Comparison of ENCODE assay signal across 8 cellular contexts in the genomic region with DNA sequence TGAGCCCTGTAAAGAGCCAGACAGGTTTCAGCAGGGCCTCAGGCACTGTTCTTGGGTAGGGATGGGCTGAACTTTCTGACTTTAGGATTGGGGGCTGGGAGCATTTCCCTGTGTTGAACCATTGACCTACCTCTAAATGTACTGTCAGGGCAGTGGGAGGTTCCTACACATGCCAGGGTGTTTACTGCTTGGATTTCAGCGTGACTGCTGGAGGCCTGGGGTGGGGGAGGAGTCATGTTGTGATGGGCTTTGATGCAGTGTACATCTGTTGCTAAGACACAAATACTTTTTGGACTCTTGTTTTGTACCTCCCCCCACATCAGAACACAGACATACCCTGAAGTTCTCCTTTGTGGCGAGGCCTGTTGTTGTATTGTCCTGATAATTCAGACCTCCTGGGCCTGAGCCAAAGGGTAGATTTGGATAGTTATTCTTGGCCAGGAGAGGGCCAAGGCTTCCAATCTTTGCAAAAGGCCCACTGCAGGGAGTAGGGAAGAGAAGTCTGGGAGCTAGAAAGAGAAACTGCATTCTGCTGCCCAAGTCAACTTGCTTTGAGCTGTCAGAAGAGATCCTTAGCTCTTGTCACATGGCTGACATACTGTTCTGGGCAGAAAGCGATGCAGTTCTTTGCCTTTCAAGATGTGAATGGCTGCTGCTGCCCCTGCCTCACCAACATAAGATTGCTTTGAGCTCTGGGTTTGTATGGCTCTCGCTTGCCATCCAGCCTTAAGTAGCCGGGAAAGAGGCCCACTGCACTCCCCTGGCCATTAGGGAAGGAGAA. TPM values are rescaled to one million over a fixed set of nuclear protein-coding genes. Genes with fewer than 3 reads are reported as not detected.
A peak's percentile ranks its signal among the peaks of the same experiment; 100 is the strongest.
DNase-seq lines count a peak whose midpoint lies in the region; ATAC-seq and TF ChIP-seq lines count a peak whose summit lies in the region.

No MANE protein-coding gene starts in this region.

- peaks cover 0 to 79% (median 72%) of the 10 kb centered on the region in 4 donors for H3K4me1 ChIP-seq in sigmoid colon

- H3K9me3 Mint-ChIP-seq in activated CD8-positive, alpha-beta memory T cell treated with anti-CD3 and anti-CD28 coated beads, Interleukin-2, amount 10 ng/mL, durations not matched to agents 7 days and 5 days (ENCODE audit: low read depth), result no peaks in the 10 kb centered on the region
- no peaks in the 10 kb centered on the region for H3K9me3 Mint-ChIP-seq in activated T-helper 2 cell treated with anti-CD3 and anti-CD28 coated beads, Interferon-gamma antibody, Interleukin-2, Interleukin-4, amounts not matched to agents 10 μg/mL and 5 μg/mL and 100 μg/mL, durations not matched to agents 14 hours and 24 hours and 36 hours

- TF ChIP-seq POLR2A in sigmoid colon (IDR thresholded peaks at IDR 0.05), result no peak

- 53 to 64% methylated on average over 5 of the region's 5 CpGs for WGBS in sigmoid colon, 2 donors

- H3K4me3 Mint-ChIP-seq in activated CD8-positive, alpha-beta memory T cell treated with anti-CD3 and anti-CD28 coated beads, Interleukin-2, amount 10 ng/mL, durations not matched to agents 7 days and 5 days, result no peak overlapping the region
- H3K4me3 Mint-ChIP-seq in activated T-helper 2 cell treated with anti-CD3 and anti-CD28 coated beads, Interferon-gamma antibody, Interleukin-2, Interleukin-4, amounts not matched to agents 10 μg/mL and 5 μg/mL and 100 μg/mL, durations not matched to agents 14 hours and 24 hours and 36 hours (ENCODE audit: low read depth), result no peak overlapping the region

- DNase-seq in activated CD8-positive, alpha-beta memory T cell treated with anti-CD3 and anti-CD28 coated beads, Interleukin-2, amount 10 ng/mL, durations not matched to agents 7 days and 5 days, result no peak
- DNase-seq in activated CD8-positive, alpha-beta memory T cell treated with anti-CD3 and anti-CD28 coated beads, Interleukin-2, amount 50 U/mL, for 48 hours, result no peak
- DNase-seq in activated T-helper 2 cell treated with anti-CD3 and anti-CD28 coated beads, Interferon-gamma antibody, Interleukin-2, Interleukin-4, amounts not matched to agents 10 μg/mL and 5 μg/mL and 100 μg/mL, durations not matched to agents 14 hours and 24 hours and 36 hours (ENCODE audit: low spot score), result no peak
- DNase-seq in Right ventricle myocardium superior, result peak; percentile 74
- peak; percentile 81 for DNase-seq in sigmoid colon
- DNase-seq in GM19240 (ENCODE audit: insufficient read length, low spot score), result no peak
- DNase-seq in effector CD4-positive, alpha-beta T cell, result no peak

- CTCF ChIA-PET in activated CD8-positive, alpha-beta memory T cell treated with anti-CD3 and anti-CD28 coated beads, Interleukin-2, amount 10 ng/mL, durations not matched to agents 7 days and 5 days (lab: Charles Lee), result interaction anchor here (1.2 to 10.7 kb wide), 5 partner anchors 16 to 27 kb away, joined by 4 to 99 read pairs (median 5); no protein-coding TSS in a partner anchor

- TF ChIP-seq EP300 in sigmoid colon (IDR thresholded peaks at IDR 0.05), result peak in 2 of 4 donors; percentile 20 to 41

- no peak for TF ChIP-seq CTCF in sigmoid colon (IDR thresholded peaks at IDR 0.05)

- H3K4me3 ChIP-seq in sigmoid colon, result peak overlapping the region; percentile 4 to 85 (median 22)

- no peaks in the 10 kb centered on the region for H3K27me3 ChIP-seq in sigmoid colon

- peak overlapping the region; percentile 62 for H3K27ac Mint-ChIP-seq in activated CD8-positive, alpha-beta memory T cell treated with anti-CD3 and anti-CD28 coated beads, Interleukin-2, amount 10 ng/mL, durations not matched to agents 7 days and 5 days
- H3K27ac Mint-ChIP-seq in activated T-helper 2 cell treated with anti-CD3 and anti-CD28 coated beads, Interferon-gamma antibody, Interleukin-2, Interleukin-4, amounts not matched to agents 10 μg/mL and 5 μg/mL and 100 μg/mL, durations not matched to agents 14 hours and 24 hours and 36 hours, result peak overlapping the region; percentile 33

- peak overlapping the region; percentile 96 to 99 (median 98) for H3K27ac ChIP-seq in sigmoid colon

- H3K36me3 ChIP-seq in sigmoid colon, result peaks cover 1 to 29% (median 18%) of the 10 kb centered on the region in 4 donors

- ATAC-seq in activated CD8-positive, alpha-beta memory T cell treated with anti-CD3 and anti-CD28 coated beads, Interleukin-2, amount 10 ng/mL, durations not matched to agents 7 days and 5 days, result no peak
- ATAC-seq in Right ventricle myocardium superior (ENCODE audit: poor library complexity) (peak; percentile 32), GM19455 (IDR thresholded peaks at IDR 0.05; ENCODE audit: unreplicated experiment) (no peak)

- peaks cover 44% of the 10 kb centered on the region for H3K36me3 Mint-ChIP-seq in activated CD8-positive, alpha-beta memory T cell treated with anti-CD3 and anti-CD28 coated beads, Interleukin-2, amount 10 ng/mL, durations not matched to agents 7 days and 5 days
- peaks cover 62% of the 10 kb centered on the region for H3K36me3 Mint-ChIP-seq in activated T-helper 2 cell treated with anti-CD3 and anti-CD28 coated beads, Interferon-gamma antibody, Interleukin-2, Interleukin-4, amounts not matched to agents 10 μg/mL and 5 μg/mL and 100 μg/mL, durations not matched to agents 14 hours and 24 hours and 36 hours (ENCODE audit: low read depth)

- intact Hi-C loops in activated T-helper 2 cell treated with anti-CD3 and anti-CD28 coated beads, Interferon-gamma antibody, Interleukin-2, Interleukin-4, amounts not matched to agents 10 μg/mL and 5 μg/mL and 100 μg/mL, durations not matched to agents 14 hours and 24 hours and 36 hours (cut with micrococcal nuclease), result no loop called here
- intact Hi-C loops in Right ventricle myocardium superior (cut with DNase I) (no loop called here), sigmoid colon (cut with DNase I) (no loop called here)

- no peaks in the 10 kb centered on the region for H3K27me3 Mint-ChIP-seq in activated CD8-positive, alpha-beta memory T cell treated with anti-CD3 and anti-CD28 coated beads, Interleukin-2, amount 10 ng/mL, durations not matched to agents 7 days and 5 days
- no peaks in the 10 kb centered on the region for H3K27me3 Mint-ChIP-seq in activated T-helper 2 cell treated with anti-CD3 and anti-CD28 coated beads, Interferon-gamma antibody, Interleukin-2, Interleukin-4, amounts not matched to agents 10 μg/mL and 5 μg/mL and 100 μg/mL, durations not matched to agents 14 hours and 24 hours and 36 hours (ENCODE audit: low read depth)

- no peaks in the 10 kb centered on the region for H3K9me3 ChIP-seq in sigmoid colon

- peaks cover 68% of the 10 kb centered on the region for H3K4me1 Mint-ChIP-seq in activated CD8-positive, alpha-beta memory T cell treated with anti-CD3 and anti-CD28 coated beads, Interleukin-2, amount 10 ng/mL, durations not matched to agents 7 days and 5 days
- peaks cover 53% of the 10 kb centered on the region for H3K4me1 Mint-ChIP-seq in activated T-helper 2 cell treated with anti-CD3 and anti-CD28 coated beads, Interferon-gamma antibody, Interleukin-2, Interleukin-4, amounts not matched to agents 10 μg/mL and 5 μg/mL and 100 μg/mL, durations not matched to agents 14 hours and 24 hours and 36 hours (ENCODE audit: low read depth)

RNA-seq across cellular contexts. Expression of gene NFE2L1, which starts 3.7 kb away (rescaled TPM):
- 10 to 100 TPM; 56.1 to 80.8 TPM for total RNA-seq in activated CD8-positive, alpha-beta memory T cell treated with anti-CD3 and anti-CD28 coated beads, Interleukin-2, amount 10 ng/mL, durations not matched to agents 7 days and 5 days
- total RNA-seq in activated T-helper 2 cell treated with anti-CD3 and anti-CD28 coated beads, Interferon-gamma antibody, Interleukin-2, Interleukin-4, amounts not matched to agents 10 μg/mL and 5 μg/mL and 100 μg/mL, durations not matched to agents 14 hours and 24 hours and 36 hours, result 66.2 and 71.3 TPM in 2 replicates
- 911 TPM for total RNA-seq in Right ventricle myocardium superior
- 100 to 1,000 TPM; 126 to 174 (median 141) TPM for total RNA-seq in sigmoid colon
- 100 to 1,000 TPM in 1 of 3 donors, 10 to 100 TPM in 2; 44.4 to 134 (median 61.5) TPM for polyA plus RNA-seq in sigmoid colon

RNA-seq across cellular contexts. Expression of gene COPZ2, which starts 14.3 kb away (rescaled TPM):
- 10 to 100 TPM in 1 of 2 experiments, 1 to 10 TPM in 1; 5.4 to 14.1 TPM for total RNA-seq in activated CD8-positive, alpha-beta memory T cell treated with anti-CD3 and anti-CD28 coated beads, Interleukin-2, amount 10 ng/mL, durations not matched to agents 7 days and 5 days
- total RNA-seq in activated T-helper 2 cell treated with anti-CD3 and anti-CD28 coated beads, Interferon-gamma antibody, Interleukin-2, Interleukin-4, amounts not matched to agents 10 μg/mL and 5 μg/mL and 100 μg/mL, durations not matched to agents 14 hours and 24 hours and 36 hours, result 5.7 and 5.9 TPM in 2 replicates
- total RNA-seq in Right ventricle myocardium superior (49.2 TPM), sigmoid colon (10 to 100 TPM; 52.3 to 64.0 (median 58.9) TPM)
- 10 to 100 TPM in 1 of 3 donors, 1 to 10 TPM in 2; 5.5 to 19.2 (median 6.9) TPM for polyA plus RNA-seq in sigmoid colon

RNA-seq across cellular contexts. Expression of gene CBX1, which starts 49.4 kb away (rescaled TPM):
- total RNA-seq in activated CD8-positive, alpha-beta memory T cell treated with anti-CD3 and anti-CD28 coated beads, Interleukin-2, amount 10 ng/mL, durations not matched to agents 7 days and 5 days, result 10 to 100 TPM; 46.3 to 47.8 TPM
- 64.5 TPM in 2 replicates for total RNA-seq in activated T-helper 2 cell treated with anti-CD3 and anti-CD28 coated beads, Interferon-gamma antibody, Interleukin-2, Interleukin-4, amounts not matched to agents 10 μg/mL and 5 μg/mL and 100 μg/mL, durations not matched to agents 14 hours and 24 hours and 36 hours
- total RNA-seq in Right ventricle myocardium superior (31.7 TPM), sigmoid colon (10 to 100 TPM; 29.1 to 37.4 (median 32.9) TPM)
- polyA plus RNA-seq in sigmoid colon, result 10 to 100 TPM; 26.8 to 36.1 (median 31.8) TPM

RNA-seq across cellular contexts. Expression of gene SNX11, which starts 55.7 kb away (rescaled TPM):
- 10 to 100 TPM; 25.1 to 32.6 TPM for total RNA-seq in activated CD8-positive, alpha-beta memory T cell treated with anti-CD3 and anti-CD28 coated beads, Interleukin-2, amount 10 ng/mL, durations not matched to agents 7 days and 5 days
- 28.4 and 29.8 TPM in 2 replicates for total RNA-seq in activated T-helper 2 cell treated with anti-CD3 and anti-CD28 coated beads, Interferon-gamma antibody, Interleukin-2, Interleukin-4, amounts not matched to agents 10 μg/mL and 5 μg/mL and 100 μg/mL, durations not matched to agents 14 hours and 24 hours and 36 hours
- 11.8 TPM for total RNA-seq in Right ventricle myocardium superior
- 10 to 100 TPM in 3 of 4 donors, 1 to 10 TPM in 1; 10.0 to 19.3 (median 15.7) TPM for total RNA-seq in sigmoid colon
- polyA plus RNA-seq in sigmoid colon, result 10 to 100 TPM; 22.2 to 27.8 (median 25.2) TPM

Comparison
In these comparisons a context has a peak if more than half of its experiments do, and no peak if none do; other contexts are left out.
1. DNase-seq: peak in Right ventricle myocardium superior (single experiment) and sigmoid colon (single experiment); none in activated CD8-positive, alpha-beta memory T cell treated with anti-CD3 and anti-CD28 coated beads, Interleukin-2, amount 10 ng/mL, durations not matched to agents 7 days and 5 days (single experiment), activated CD8-positive, alpha-beta memory T cell treated with anti-CD3 and anti-CD28 coated beads, Interleukin-2, amount 50 U/mL, for 48 hours (single experiment), activated T-helper 2 cell treated with anti-CD3 and anti-CD28 coated beads, Interferon-gamma antibody, Interleukin-2, Interleukin-4, amounts not matched to agents 10 μg/mL and 5 μg/mL and 100 μg/mL, durations not matched to agents 14 hours and 24 hours and 36 hours (single experiment), GM19240 (single experiment) and effector CD4-positive, alpha-beta T cell (single experiment).